In genomic region chr2:29923110-29923721, GRCh38 we compare ENCODE assay signal across 8 cellular contexts. TPM values are rescaled to one million over a fixed set of nuclear protein-coding genes. Genes with fewer than 3 reads are reported as not detected.
DNase-seq lines count a peak whose midpoint lies in the region; ATAC-seq and TF ChIP-seq lines count a peak whose summit lies in the region.

No MANE protein-coding gene starts in this region.

- no peak overlapping the region for H3K27ac ChIP-seq in OCI-LY7 (ENCODE audit: low read depth, low read length, poor library complexity, severe bottlenecking)

- TF ChIP-seq CTCF in OCI-LY7 (conservative IDR thresholded peaks at IDR 0.05; ENCODE audit: low read length) (peak; percentile 97), progenitor cell of endocrine pancreas (IDR thresholded peaks at IDR 0.05; ENCODE audit: unreplicated experiment) (peak; percentile 95)

- H3K4me1 ChIP-seq in OCI-LY7 (ENCODE audit: insufficient read depth, low read length, poor library complexity, severe bottlenecking): no peaks in the 10 kb centered on the region

- no peaks in the 10 kb centered on the region for H3K9me3 Mint-ChIP-seq in progenitor cell of endocrine pancreas (ENCODE audit: low read depth)

- H3K9me3 ChIP-seq in OCI-LY7 (ENCODE audit: low read length): no peaks in the 10 kb centered on the region

- no peak overlapping the region for H2AFZ ChIP-seq in OCI-LY7 (ENCODE audit: low read length)

- H3K4me1 Mint-ChIP-seq in progenitor cell of endocrine pancreas (ENCODE audit: low read depth): peaks cover 12% of the 10 kb centered on the region

- peak; percentile 46 to 75 for DNase-seq in NCI-H2081 (lab: John Stamatoyannopoulos, UW)
- no peak for DNase-seq in NCI-H2081 treated with DMSO at 0.1 percent for 48 hours (lab: John Stamatoyannopoulos, UW)
- DNase-seq in OCI-LY7 (ENCODE audit: low spot score): peak; percentile 71
- DNase-seq in activated gamma-delta T cell treated with anti-CD3 and anti-CD28 coated beads, Interleukin-2, amount 50 U/mL, for 16 hours (ENCODE audit: low read depth): peak; percentile 24
- peak; percentile 65 for DNase-seq in germinal center (ENCODE audit: low spot score)
- peak; percentile 37 for DNase-seq in progenitor cell of endocrine pancreas (ENCODE audit: low spot score, unreplicated experiment)

- no TSS peak for BruUV-seq in OCI-LY7 (replicated peaks; lab: Mats Ljungman, UMichigan)

- TF ChIP-seq RAD21 in Ishikawa (IDR thresholded peaks at IDR 0.05; ENCODE audit: low read depth): peak; percentile 76

- intact Hi-C loops in OCI-LY7 (cut with micrococcal nuclease; ENCODE audit: unreplicated experiment): loop anchor here (1.0 to 2.0 kb wide), 3 partner anchors 104 to 192 kb away; no protein-coding TSS in a partner anchor

- CTCF ChIA-PET in OCI-LY7 (lab: Charles Lee; ENCODE audit: unreplicated experiment): interaction anchor here (0.5 to 0.6 kb wide), 2 partner anchors 16 to 1683 kb away, joined by 3 read pairs; no protein-coding TSS in a partner anchor

- H3K36me3 Mint-ChIP-seq in progenitor cell of endocrine pancreas (ENCODE audit: insufficient read depth): no peaks in the 10 kb centered on the region

- H3K36me3 ChIP-seq in OCI-LY7 (ENCODE audit: insufficient read depth, low read length): no peaks in the 10 kb centered on the region

- no peaks in the 10 kb centered on the region for H3K79me2 ChIP-seq in OCI-LY7 (ENCODE audit: insufficient read depth, low read depth, low read length)

- no peak overlapping the region for H3K4me3 Mint-ChIP-seq in progenitor cell of endocrine pancreas (ENCODE audit: low read depth)

- H3K4me3 ChIP-seq in OCI-LY7 (ENCODE audit: low read depth, low read length, poor library complexity, severe bottlenecking): no peak overlapping the region

- H3K27me3 Mint-ChIP-seq in progenitor cell of endocrine pancreas: peaks cover 44% of the 10 kb centered on the region

- POLR2A ChIA-PET in OCI-LY7 (lab: Charles Lee): interaction anchor here (0.5 kb wide), 1 partner anchor 832 kb away, joined by 9 read pairs; no protein-coding TSS in a partner anchor

- no peak for ATAC-seq in HG03135 (IDR thresholded peaks at IDR 0.05; ENCODE audit: unreplicated experiment)

- H3K4me2 ChIP-seq in OCI-LY7 (ENCODE audit: low read length): no peak overlapping the region

- peak overlapping the region; percentile 77 for H3K27ac Mint-ChIP-seq in progenitor cell of endocrine pancreas

- no peaks in the 10 kb centered on the region for H3K9me2 ChIP-seq in OCI-LY7 (ENCODE audit: insufficient read depth, low read length)

- no peak for TF ChIP-seq EP300 in Ishikawa (IDR thresholded peaks at IDR 0.05; ENCODE audit: borderline replicate concordance)

- H4K20me1 ChIP-seq in OCI-LY7 (ENCODE audit: insufficient read depth, low read length): no peaks in the 10 kb centered on the region

TF ChIP-seq in Ishikawa, 13 proteins besides CTCF, POLR2A, EP300 and RAD21:
- TF ChIP-seq CREB1 (IDR thresholded peaks at IDR 0.05; ENCODE audit: low read depth): no peak
- no peak for TF ChIP-seq FOXM1 (IDR thresholded peaks at IDR 0.05; ENCODE audit: borderline replicate concordance, low read depth)
- no peak for TF ChIP-seq NFIC (IDR thresholded peaks at IDR 0.05)
- no peak for TF ChIP-seq ZBTB7A (IDR thresholded peaks at IDR 0.05; ENCODE audit: low read depth)
- TF ChIP-seq TAF1 (IDR thresholded peaks at IDR 0.05; ENCODE audit: low read depth): no peak
- TF ChIP-seq YY1 (IDR thresholded peaks at IDR 0.05; ENCODE audit: low read depth): no peak
- TF ChIP-seq, protein P1, sequence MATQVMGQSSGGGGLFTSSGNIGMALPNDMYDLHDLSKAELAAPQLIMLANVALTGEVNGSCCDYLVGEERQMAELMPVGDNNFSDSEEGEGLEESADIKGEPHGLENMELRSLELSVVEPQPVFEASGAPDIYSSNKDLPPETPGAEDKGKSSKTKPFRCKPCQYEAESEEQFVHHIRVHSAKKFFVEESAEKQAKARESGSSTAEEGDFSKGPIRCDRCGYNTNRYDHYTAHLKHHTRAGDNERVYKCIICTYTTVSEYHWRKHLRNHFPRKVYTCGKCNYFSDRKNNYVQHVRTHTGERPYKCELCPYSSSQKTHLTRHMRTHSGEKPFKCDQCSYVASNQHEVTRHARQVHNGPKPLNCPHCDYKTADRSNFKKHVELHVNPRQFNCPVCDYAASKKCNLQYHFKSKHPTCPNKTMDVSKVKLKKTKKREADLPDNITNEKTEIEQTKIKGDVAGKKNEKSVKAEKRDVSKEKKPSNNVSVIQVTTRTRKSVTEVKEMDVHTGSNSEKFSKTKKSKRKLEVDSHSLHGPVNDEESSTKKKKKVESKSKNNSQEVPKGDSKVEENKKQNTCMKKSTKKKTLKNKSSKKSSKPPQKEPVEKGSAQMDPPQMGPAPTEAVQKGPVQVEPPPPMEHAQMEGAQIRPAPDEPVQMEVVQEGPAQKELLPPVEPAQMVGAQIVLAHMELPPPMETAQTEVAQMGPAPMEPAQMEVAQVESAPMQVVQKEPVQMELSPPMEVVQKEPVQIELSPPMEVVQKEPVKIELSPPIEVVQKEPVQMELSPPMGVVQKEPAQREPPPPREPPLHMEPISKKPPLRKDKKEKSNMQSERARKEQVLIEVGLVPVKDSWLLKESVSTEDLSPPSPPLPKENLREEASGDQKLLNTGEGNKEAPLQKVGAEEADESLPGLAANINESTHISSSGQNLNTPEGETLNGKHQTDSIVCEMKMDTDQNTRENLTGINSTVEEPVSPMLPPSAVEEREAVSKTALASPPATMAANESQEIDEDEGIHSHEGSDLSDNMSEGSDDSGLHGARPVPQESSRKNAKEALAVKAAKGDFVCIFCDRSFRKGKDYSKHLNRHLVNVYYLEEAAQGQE (IDR thresholded peaks at IDR 0.05; ENCODE audit: low read depth): no peak
- TF ChIP-seq, protein P2, sequence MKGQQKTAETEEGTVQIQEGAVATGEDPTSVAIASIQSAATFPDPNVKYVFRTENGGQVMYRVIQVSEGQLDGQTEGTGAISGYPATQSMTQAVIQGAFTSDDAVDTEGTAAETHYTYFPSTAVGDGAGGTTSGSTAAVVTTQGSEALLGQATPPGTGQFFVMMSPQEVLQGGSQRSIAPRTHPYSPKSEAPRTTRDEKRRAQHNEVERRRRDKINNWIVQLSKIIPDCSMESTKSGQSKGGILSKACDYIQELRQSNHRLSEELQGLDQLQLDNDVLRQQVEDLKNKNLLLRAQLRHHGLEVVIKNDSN (IDR thresholded peaks at IDR 0.05): no peak
- no peak for TF ChIP-seq TCF12 (IDR thresholded peaks at IDR 0.05; ENCODE audit: low read depth)
- TF ChIP-seq TEAD4 (IDR thresholded peaks at IDR 0.05): no peak
- TF ChIP-seq, protein P3, sequence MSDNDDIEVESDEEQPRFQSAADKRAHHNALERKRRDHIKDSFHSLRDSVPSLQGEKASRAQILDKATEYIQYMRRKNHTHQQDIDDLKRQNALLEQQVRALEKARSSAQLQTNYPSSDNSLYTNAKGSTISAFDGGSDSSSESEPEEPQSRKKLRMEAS (IDR thresholded peaks at IDR 0.05): no peak
- no peak for TF ChIP-seq EGR1 (IDR thresholded peaks at IDR 0.05)
- no peak for TF ChIP-seq CEBPB (IDR thresholded peaks at IDR 0.05)

RNA-seq across cellular contexts. Expression of gene ALK, which starts 1.8 kb away (rescaled TPM):
- total RNA-seq in OCI-LY7 (2014; rRNA removed; shearing (Covaris generic)): 0.09 TPM in 1 of 2 replicates, not detected in the other
- total RNA-seq in OCI-LY7 (2022) (not detected in 2 replicates), progenitor cell of endocrine pancreas (0.11 TPM in 1 of 2 replicates, not detected in the other)
